In genomic region chr1:119779869-119780356, GRCh38 we compare ENCODE assay signal across 11 cellular contexts. TPM values are rescaled to one million over a fixed set of nuclear protein-coding genes. Genes with fewer than 3 reads are reported as not detected.
A peak's percentile ranks its signal among the peaks of the same experiment; 100 is the strongest.
DNase-seq lines count a peak whose midpoint lies in the region; ATAC-seq and TF ChIP-seq lines count a peak whose summit lies in the region.
"Had no signal": no experiment of that assay in that cellular context is flagged by ENCODE, and none has a peak within 500 bp of the region (broad histone marks: within the 10 kb centered on the region; RNA-seq: fewer than 3 reads in every experiment).

No MANE protein-coding gene starts in this region.

- H3K4me3 ChIP-seq in RWPE2 (ENCODE audit: severe bottlenecking) = no peak overlapping the region
- H3K4me3 ChIP-seq in subcutaneous abdominal adipose tissue (ENCODE audit: low read depth in 1 of 5, low read length in 5 of 5) = peak overlapping the region in 4 of 5 donors; percentile 19 to 56 (median 37)

- peaks cover 7% of the 10 kb centered on the region for H3K4me1 ChIP-seq in RWPE2 (ENCODE audit: insufficient read depth, poor library complexity, severe bottlenecking)
- peaks cover 0 to 29% (median 24%) of the 10 kb centered on the region in 5 donors for H3K4me1 ChIP-seq in subcutaneous abdominal adipose tissue (ENCODE audit: control insufficient read depth in 5 of 5, insufficient read depth in 5 of 5, low read length in 5 of 5)

- H3K27me3 ChIP-seq in RWPE2 (ENCODE audit: insufficient read depth, poor library complexity, severe bottlenecking) (no peaks in the 10 kb centered on the region), subcutaneous abdominal adipose tissue (ENCODE audit: control insufficient read depth in 5 of 5, insufficient read depth in 4 of 5, low read length in 5 of 5) (no peaks in the 10 kb centered on the region)

- H3K27ac ChIP-seq in RWPE2 (ENCODE audit: poor library complexity, severe bottlenecking) (no peak overlapping the region), subcutaneous abdominal adipose tissue (ENCODE audit: low read depth, low read length) (no peak overlapping the region)

- ATAC-seq in RWPE2 (ENCODE audit: low read depth) (0 out of 3 replicates have a peak, but pooled peaks have one; percentile 20), GM21367 (IDR thresholded peaks at IDR 0.05; ENCODE audit: unreplicated experiment) (no peak)

- peak; percentile 84 for DNase-seq in H4 (ENCODE audit: low spot score)
- no peak for DNase-seq in RWPE2 (ENCODE audit: low spot score)
- DNase-seq in islet precursor cell = peak; percentile 65
- no peak for DNase-seq in epidermal melanocyte (ENCODE audit: insufficient read length, low spot score)
- DNase-seq in Kasumi-1 (lab: John Stamatoyannopoulos, UW) = no peak
- no peak for DNase-seq in NCI-H2227 (lab: John Stamatoyannopoulos, UW; ENCODE audit: unreplicated experiment)
- DNase-seq: activated T-cell treated with anti-CD3 and anti-CD28 coated beads for 4 hours; stimulated activated CD4-positive, alpha-beta T cell treated with anti-CD3 and anti-CD28 coated beads, Interleukin-15, amount 100 ng/mL, for 24 hours had no signal

- H3K36me3 ChIP-seq in RWPE2 (ENCODE audit: low read depth) (no peaks in the 10 kb centered on the region), subcutaneous abdominal adipose tissue (ENCODE audit: control insufficient read depth in 5 of 5, insufficient read depth in 5 of 5, low read length in 5 of 5) (no peaks in the 10 kb centered on the region)

- no peak for TF ChIP-seq CTCF in RWPE2 (IDR thresholded peaks at IDR 0.05; ENCODE audit: poor library complexity, severe bottlenecking)

- H3K9me3 ChIP-seq in RWPE2 (ENCODE audit: severe bottlenecking) (no peaks in the 10 kb centered on the region), subcutaneous abdominal adipose tissue (ENCODE audit: control insufficient read depth in 5 of 5, low read length in 5 of 5) (no peaks in the 10 kb centered on the region)

- H3K9ac ChIP-seq in subcutaneous abdominal adipose tissue (ENCODE audit: low read length in 5 of 5) = peak overlapping the region in 1 of 5 donors; percentile 16

RNA-seq across cellular contexts. Expression of gene HMGCS2, which starts 11.2 kb away (rescaled TPM):
- 0.87 and 3.8 TPM in 2 replicates for total RNA-seq in H4 (2014; rRNA removed; shearing (Covaris generic))
- total RNA-seq: epithelial cell of proximal tubule had no signal

RNA-seq across cellular contexts. Expression of gene REG4, which starts 31.3 kb away (rescaled TPM):
- total RNA-seq in H4 (2014; rRNA removed; shearing (Covaris generic)) = not detected in 2 replicates
- total RNA-seq: epithelial cell of proximal tubule had no signal

Comparison
In these comparisons a context has a peak if more than half of its experiments do, and no peak if none do; other contexts are left out.
1. DNase-seq: peak in H4 (single experiment) and islet precursor cell (single experiment); none in RWPE2 (single experiment), epidermal melanocyte (single experiment), Kasumi-1 (0 of 2) and NCI-H2227 (single experiment).